In genomic region chr15:88617790-88618189, GRCh38 we compare ENCODE assay signal across 2 cellular contexts.
TF ChIP-seq lines count a peak whose summit lies in the region.

No MANE protein-coding gene starts in this region.

TF ChIP-seq in HEK293T, 16 proteins besides CTCF, POLR2A, EP300 and RAD21:
- TF ChIP-seq PKNOX1 (IDR thresholded peaks at IDR 0.05): peak; percentile 42; the same call in 1 of the 2 replicates
- no peak for TF ChIP-seq ARNT (IDR thresholded peaks at IDR 0.05)
TF ChIP-seq in HEK293T: peak in this region for 1.

TF ChIP-seq in K562, 482 proteins besides CTCF, POLR2A, EP300 and RAD21:
- TF ChIP-seq MGA (IDR thresholded peaks at IDR 0.05) (no peak), PCBP2 (IDR thresholded peaks at IDR 0.05; ENCODE audit: low read depth, low read length, poor library complexity, severe bottlenecking) (no peak), PKNOX1 (IDR thresholded peaks at IDR 0.05) (peak; percentile 47; the same call in 1 of the 2 replicates), NR2F6 (CRISPR knock-in tag; IDR thresholded peaks at IDR 0.05) (no peak)
TF ChIP-seq in K562: peak in this region for 1.
